Comparison of ENCODE assay signal across 1 cellular context in genomic region chr18:8766576-8767253, GRCh38.
TF ChIP-seq lines count a peak whose summit lies in the region.

No MANE protein-coding gene starts in this region.

TF ChIP-seq in HepG2, 621 proteins besides CTCF, POLR2A, EP300 and RAD21:
- TF ChIP-seq ZFP36L1 (CRISPR knock-in tag; IDR thresholded peaks at IDR 0.05) (no peak), HOXA9 (CRISPR knock-in tag; IDR thresholded peaks at IDR 0.05; ENCODE audit: borderline replicate concordance) (no peak), ZSCAN25 (CRISPR knock-in tag; IDR thresholded peaks at IDR 0.05) (no peak), HOXA5 (CRISPR knock-in tag; IDR thresholded peaks at IDR 0.05) (no peak), TEAD3 (CRISPR knock-in tag; optimal IDR thresholded peaks at IDR 0.05; ENCODE audit: borderline replicate concordance) (no peak), MAX (IDR thresholded peaks at IDR 0.05) (no peak), REST (IDR thresholded peaks at IDR 0.05; ENCODE audit: borderline replicate concordance in 1 of 2, low read depth in 1 of 2, low read length in 2 of 2) (no peak), RORA (CRISPR knock-in tag; IDR thresholded peaks at IDR 0.05) (no peak), SIX4 (CRISPR knock-in tag; IDR thresholded peaks at IDR 0.05) (no peak), ZNF629 (CRISPR knock-in tag; conservative IDR thresholded peaks at IDR 0.05) (no peak), ZFAT (CRISPR knock-in tag; conservative IDR thresholded peaks at IDR 0.05) (no peak), RBFOX2 (IDR thresholded peaks at IDR 0.05; ENCODE audit: low read depth, low read length) (no peak), ZSCAN22 (CRISPR knock-in tag; IDR thresholded peaks at IDR 0.05) (no peak), ATRX (CRISPR knock-in tag; IDR thresholded peaks at IDR 0.05; ENCODE audit: borderline replicate concordance) (no peak), POGZ (CRISPR knock-in tag; IDR thresholded peaks at IDR 0.05) (no peak), SRSF1 (optimal IDR thresholded peaks at IDR 0.05; ENCODE audit: low read depth, low read length) (no peak), MYC (CRISPR knock-in tag; IDR thresholded peaks at IDR 0.05; ENCODE audit: borderline replicate concordance) (no peak)
- TF ChIP-seq, protein P1, sequence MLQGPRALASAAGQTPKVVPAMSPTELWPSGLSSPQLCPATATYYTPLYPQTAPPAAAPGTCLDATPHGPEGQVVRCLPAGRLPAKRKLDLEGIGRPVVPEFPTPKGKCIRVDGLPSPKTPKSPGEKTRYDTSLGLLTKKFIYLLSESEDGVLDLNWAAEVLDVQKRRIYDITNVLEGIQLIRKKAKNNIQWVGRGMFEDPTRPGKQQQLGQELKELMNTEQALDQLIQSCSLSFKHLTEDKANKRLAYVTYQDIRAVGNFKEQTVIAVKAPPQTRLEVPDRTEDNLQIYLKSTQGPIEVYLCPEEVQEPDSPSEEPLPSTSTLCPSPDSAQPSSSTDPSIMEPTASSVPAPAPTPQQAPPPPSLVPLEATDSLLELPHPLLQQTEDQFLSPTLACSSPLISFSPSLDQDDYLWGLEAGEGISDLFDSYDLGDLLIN (CRISPR knock-in tag; IDR thresholded peaks at IDR 0.05; ENCODE audit: borderline replicate concordance): no peak
- TF ChIP-seq, protein P2, sequence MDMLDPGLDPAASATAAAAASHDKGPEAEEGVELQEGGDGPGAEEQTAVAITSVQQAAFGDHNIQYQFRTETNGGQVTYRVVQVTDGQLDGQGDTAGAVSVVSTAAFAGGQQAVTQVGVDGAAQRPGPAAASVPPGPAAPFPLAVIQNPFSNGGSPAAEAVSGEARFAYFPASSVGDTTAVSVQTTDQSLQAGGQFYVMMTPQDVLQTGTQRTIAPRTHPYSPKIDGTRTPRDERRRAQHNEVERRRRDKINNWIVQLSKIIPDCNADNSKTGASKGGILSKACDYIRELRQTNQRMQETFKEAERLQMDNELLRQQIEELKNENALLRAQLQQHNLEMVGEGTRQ (IDR thresholded peaks at IDR 0.05; ENCODE audit: low read depth, low read length): no peak
- TF ChIP-seq, protein P2 (CRISPR knock-in tag; IDR thresholded peaks at IDR 0.05; ENCODE audit: borderline replicate concordance): no peak
TF ChIP-seq in HepG2: peak in this region for 0.
